In genomic region chr9:132006657-132007370, GRCh38 we compare ENCODE assay signal across 9 cellular contexts.
DNase-seq lines count a peak whose midpoint lies in the region; ATAC-seq, FAIRE-seq and TF ChIP-seq lines count a peak whose summit lies in the region.
"Had no signal": no experiment of that assay in that cellular context is flagged by ENCODE, and none has a peak within 500 bp of the region (broad histone marks: within the 10 kb centered on the region; RNA-seq: fewer than 3 reads in every experiment).

No MANE protein-coding gene starts in this region.

- H3K4me3 ChIP-seq in iPS-20b (ENCODE audit: low read length) = no peak overlapping the region; the same call in 1 of the 2 replicates
- no peak overlapping the region for H3K4me3 ChIP-seq in neuronal stem cell (ENCODE audit: low read length in 2 of 2)

- peak; percentile 82 for ATAC-seq in HG03175 (IDR thresholded peaks at IDR 0.05; ENCODE audit: unreplicated experiment)

- no peak overlapping the region for H3K14ac ChIP-seq in neuronal stem cell (ENCODE audit: low read length)

- H3K36me3 ChIP-seq in iPS-20b (ENCODE audit: insufficient read depth, low read depth, low read length) (no peaks in the 10 kb centered on the region), neuronal stem cell (replicated peaks in 1 of 2; ENCODE audit: control insufficient read depth in 2 of 2, insufficient read depth in 2 of 2, low read length in 2 of 2) (no peaks in the 10 kb centered on the region)

- H2AK5ac ChIP-seq in neuronal stem cell (ENCODE audit: low read depth, low read length) = no peak overlapping the region

- DNase-seq in DMS53 (lab: John Stamatoyannopoulos, UW) (peak; percentile 20), DMS53 treated with DMSO at 0.1 percent for 48 hours (lab: John Stamatoyannopoulos, UW; ENCODE audit: unreplicated experiment) (no peak), RWPE1 (ENCODE audit: low spot score) (peak; percentile 71), AG08396 (ENCODE audit: low spot score) (no peak), neuronal stem cell (ENCODE audit: low spot score) (no peak), RCC 7860 (ENCODE audit: low spot score) (no peak)

- H3K9ac ChIP-seq in iPS-20b (ENCODE audit: low read depth, low read length) (peak overlapping the region; percentile 22; the same call in 1 of the 2 replicates), neuronal stem cell (ENCODE audit: low read depth, low read length, poor library complexity) (no peak overlapping the region)

- H3K27me3 ChIP-seq in iPS-20b (ENCODE audit: insufficient read depth, low read length) (no peaks in the 10 kb centered on the region), neuronal stem cell (ENCODE audit: control insufficient read depth in 3 of 3, insufficient read depth in 3 of 3, low read depth in 1 of 3, low read length in 3 of 3) (no peaks in the 10 kb centered on the region)

- CTCF ChIA-PET in RWPE1 (lab: Yijun Ruan, JAX) = no interaction called here

- H2BK5ac ChIP-seq in neuronal stem cell (ENCODE audit: low read length) = no peak overlapping the region

- POLR2A ChIA-PET in RWPE1 (lab: Yijun Ruan, JAX; ENCODE audit: low non-redundant PET) = no interaction called here

- FAIRE-seq in RCC 7860 (lab: Jason Lieb, UNC) = no peak

- H3K4me2 ChIP-seq in neuronal stem cell (ENCODE audit: insufficient read depth, low read length, poor library complexity, severe bottlenecking) = no peak overlapping the region

- WGBS in neuronal stem cell (ENCODE audit: extremely low coverage in 2 of 2, insufficient read length in 2 of 2, insufficient replicate concordance in 1 of 2), 2 donors = no CpG with 5 or more reads among the region's 9 CpGs

- H4K8ac ChIP-seq in neuronal stem cell (ENCODE audit: low read depth, low read length) = no peak overlapping the region

- H3K4me1 ChIP-seq in iPS-20b (ENCODE audit: insufficient read depth, low read length) = peaks cover 41% of the 10 kb centered on the region
- peaks cover 4 to 6% of the 10 kb centered on the region in 2 donors for H3K4me1 ChIP-seq in neuronal stem cell (ENCODE audit: control insufficient read depth in 2 of 2, insufficient read depth in 1 of 2, low read depth in 1 of 2, low read length in 2 of 2)

- no peak for TF ChIP-seq CTCF in RWPE1 (conservative IDR thresholded peaks at IDR 0.05; ENCODE audit: low read depth)

- no peaks in the 10 kb centered on the region for H3K79me1 ChIP-seq in neuronal stem cell (ENCODE audit: low read depth, low read length)

- H2BK15ac ChIP-seq in neuronal stem cell (ENCODE audit: low read length) = no peak overlapping the region

- no peak overlapping the region for H4K91ac ChIP-seq in neuronal stem cell (ENCODE audit: low read depth, low read length, poor library complexity)

- no peak overlapping the region for H2BK120ac ChIP-seq in neuronal stem cell (ENCODE audit: low read depth, low read length)

- H2AFZ ChIP-seq in neuronal stem cell (ENCODE audit: low read length) = no peak overlapping the region

- no peak overlapping the region for H2BK12ac ChIP-seq in neuronal stem cell (ENCODE audit: low read length)

- no peaks in the 10 kb centered on the region for H3K9me3 ChIP-seq in iPS-20b (ENCODE audit: insufficient read depth, low read depth, low read length)
- H3K9me3 ChIP-seq in neuronal stem cell (replicated peaks in 1 of 2; ENCODE audit: control insufficient read depth in 2 of 2, insufficient read depth in 1 of 2, low read depth in 1 of 2, low read length in 2 of 2) = no peaks in the 10 kb centered on the region

- H3K23ac ChIP-seq in neuronal stem cell (ENCODE audit: low read depth, low read length, poor library complexity) = no peak overlapping the region

- no peak overlapping the region for H3K27ac ChIP-seq in RWPE1
- peak overlapping the region; percentile 20 for H3K27ac ChIP-seq in iPS-20b (ENCODE audit: low read length)
- H3K27ac ChIP-seq in neuronal stem cell (replicated peaks; ENCODE audit: low read length) = no peak overlapping the region
- H3K27ac ChIP-seq: 22Rv1 had no signal

- H3K18ac ChIP-seq in neuronal stem cell (ENCODE audit: low read length) = no peak overlapping the region

- no peak overlapping the region for H3K4ac ChIP-seq in neuronal stem cell (ENCODE audit: low read length)

Comparison
In these comparisons a context has a peak if more than half of its experiments do, and no peak if none do; other contexts are left out.
1. DNase-seq: peak in DMS53 (single experiment) and RWPE1 (single experiment); none in DMS53 treated with DMSO at 0.1 percent for 48 hours (single experiment), AG08396 (single experiment), neuronal stem cell (single experiment) and RCC 7860 (single experiment).